Comparison of ENCODE assay signal across 22 cellular contexts in genomic region chr6:85436408-85436807, GRCh38. TPM values are rescaled to one million over a fixed set of nuclear protein-coding genes. Genes with fewer than 3 reads are reported as not detected.
DNase-seq lines count a peak whose midpoint lies in the region; ATAC-seq and TF ChIP-seq lines count a peak whose summit lies in the region.
"Had no signal": no experiment of that assay in that cellular context is flagged by ENCODE, and none has a peak within 500 bp of the region (broad histone marks: within the 10 kb centered on the region; RNA-seq: fewer than 3 reads in every experiment).

No MANE protein-coding gene starts in this region.

- POLR2A ChIA-PET in BJ (lab: Charles Lee): interaction anchor here (0.6 kb wide), 1 partner anchor 93 kb away, joined by 4 read pairs; no protein-coding TSS in a partner anchor
- POLR2A ChIA-PET in naive thymus-derived CD8-positive, alpha-beta T cell (lab: Charles Lee): no interaction called here

- peak overlapping the region in 1 of 10 donors; percentile 32 for H3K27ac Mint-ChIP-seq in naive thymus-derived CD8-positive, alpha-beta T cell
- H3K27ac Mint-ChIP-seq: B cell; immature natural killer cell; T-helper 2 cell treated with Interferon-gamma antibody and Interleukin-4, amounts not matched to agents 5 μg/mL and 100 μg/mL, for 36 hours had no signal

- no peak for TF ChIP-seq EP300 in sigmoid colon (IDR thresholded peaks at IDR 0.05)

- peaks cover 0 to 10% (median 4%) of the 10 kb centered on the region in 3 donors for H3K36me3 Mint-ChIP-seq in naive thymus-derived CD8-positive, alpha-beta T cell
- H3K36me3 Mint-ChIP-seq: brain had no signal

- H3K36me3 ChIP-seq in BJ (ENCODE audit: control insufficient read depth, insufficient read depth, low read length) (no peaks in the 10 kb centered on the region), RWPE2 (ENCODE audit: low read depth) (no peaks in the 10 kb centered on the region), sigmoid colon (no peaks in the 10 kb centered on the region)

- no peak; the same call in 2 of the 3 replicates for ATAC-seq in RWPE2 (ENCODE audit: low read depth)
- ATAC-seq in naive thymus-derived CD8-positive, alpha-beta T cell: no peak

- H3K27ac ChIP-seq in RWPE2 (ENCODE audit: poor library complexity, severe bottlenecking) (peak overlapping the region; percentile 4), sigmoid colon (peak overlapping the region in 3 of 4 donors; percentile 3 to 39 (median 34))
- H3K27ac ChIP-seq: HL-60 had no signal

- no peak for TF ChIP-seq POLR2A in sigmoid colon (IDR thresholded peaks at IDR 0.05)

- intact Hi-C loops in sigmoid colon (cut with DNase I): no loop called here

- H3K4me3 ChIP-seq in BJ (ENCODE audit: low read depth, low read length) (no peak overlapping the region), RWPE2 (ENCODE audit: severe bottlenecking) (no peak overlapping the region), fibroblast of the aortic adventitia (ENCODE audit: low read depth, low read length) (no peak overlapping the region), sigmoid colon (no peak overlapping the region)

- H3K4me1 ChIP-seq in RWPE2 (ENCODE audit: insufficient read depth, poor library complexity, severe bottlenecking) (peaks cover 6% of the 10 kb centered on the region), sigmoid colon (no peaks in the 10 kb centered on the region)

- H3K27me3 ChIP-seq in BJ (ENCODE audit: control insufficient read depth, insufficient read depth, low read length) (no peaks in the 10 kb centered on the region), RWPE2 (ENCODE audit: insufficient read depth, poor library complexity, severe bottlenecking) (no peaks in the 10 kb centered on the region), sigmoid colon (no peaks in the 10 kb centered on the region)

- no peaks in the 10 kb centered on the region for H3K27me3 Mint-ChIP-seq in naive thymus-derived CD8-positive, alpha-beta T cell
- H3K27me3 Mint-ChIP-seq: brain had no signal

- peaks cover 0 to 34% (median 10%) of the 10 kb centered on the region in 9 donors for H3K9me3 Mint-ChIP-seq in naive thymus-derived CD8-positive, alpha-beta T cell

- TF ChIP-seq CTCF in BJ (IDR thresholded peaks at IDR 0.05; ENCODE audit: insufficient read depth, low read depth, low read length): no peak
- TF ChIP-seq CTCF in RWPE2 (IDR thresholded peaks at IDR 0.05; ENCODE audit: poor library complexity, severe bottlenecking): no peak
- no peak for TF ChIP-seq CTCF in fibroblast of the aortic adventitia (IDR thresholded peaks at IDR 0.05; ENCODE audit: insufficient read depth, low read length)
- no peak for TF ChIP-seq CTCF in sigmoid colon (IDR thresholded peaks at IDR 0.05)

- no peak overlapping the region for H3K4me3 Mint-ChIP-seq in naive thymus-derived CD8-positive, alpha-beta T cell
- H3K4me3 Mint-ChIP-seq: B cell; immature natural killer cell; T-helper 2 cell treated with Interferon-gamma antibody and Interleukin-4, amounts not matched to agents 5 μg/mL and 100 μg/mL, for 36 hours had no signal

- peaks cover 0 to 3% (median 0%) of the 10 kb centered on the region in 4 donors for H3K4me1 Mint-ChIP-seq in naive thymus-derived CD8-positive, alpha-beta T cell
- H3K4me1 Mint-ChIP-seq: B cell, brain had no signal

- DNase-seq in BJ (ENCODE audit: low read depth) (peak; percentile 76), RWPE2 (ENCODE audit: low spot score) (no peak), fibroblast of the aortic adventitia (ENCODE audit: low read depth) (peak; percentile 87), sigmoid colon (no peak), CD1c-positive myeloid dendritic cell (ENCODE audit: extremely low spot score) (no peak), DMS153 treated with DMSO at 0.1 percent for 48 hours (lab: John Stamatoyannopoulos, UW; ENCODE audit: unreplicated experiment) (no peak), NCI-H2081 (lab: John Stamatoyannopoulos, UW) (no peak)
- DNase-seq in naive thymus-derived CD8-positive, alpha-beta T cell: no peak
- DNase-seq: activated CD4-positive, CD25-positive, alpha-beta regulatory T cell treated with anti-CD3 and anti-CD28 coated beads, Interleukin-2, amount 50 U/mL, for 72 hours; activated CD8-positive, alpha-beta memory T cell treated with anti-CD3 and anti-CD28 coated beads, Interleukin-2, amount 50 U/mL, for 4 hours; activated naive CD4-positive, alpha-beta T cell treated with Interleukin-2 at 50 U/mL for 16 hours; immature natural killer cell; KBM-7; NCI-H1417; NCI-H2227 treated with DMSO at 0.1 percent for 48 hours; occipital lobe; SHP77 treated with DMSO at 0.1 percent for 48 hours; stimulated activated naive CD4-positive, alpha-beta T cell treated with Interleukin-2 at 50 U/mL for 16 hours had no signal

- CTCF ChIA-PET in BJ (lab: Yijun Ruan, JAX): no interaction called here

- 79 to 81% methylated on average over 1 of the region's 1 CpG for WGBS in sigmoid colon, 2 donors

- H3K9me3 ChIP-seq in RWPE2 (ENCODE audit: severe bottlenecking) (no peaks in the 10 kb centered on the region), sigmoid colon (no peaks in the 10 kb centered on the region)

RNA-seq across cellular contexts. Expression of gene NT5E, which starts 13.5 kb away (rescaled TPM):
- 63.0 and 99.2 TPM in 2 replicates for polyA plus RNA-seq in BJ (2011; rRNA removed)
- polyA minus RNA-seq in BJ (2011; rRNA and poly(A)+ RNA removed): 46.0 and 54.4 TPM in 2 replicates
- total RNA-seq in fibroblast of the aortic adventitia (ENCODE audit: low replicate concordance): 67.2 and 418 TPM in 2 replicates
- total RNA-seq in sigmoid colon: 10 to 100 TPM; 21.7 to 70.3 (median 33.1) TPM
- 10 to 100 TPM in 2 of 3 donors, 1 to 10 TPM in 1; 4.6 to 19.2 (median 12.7) TPM for polyA plus RNA-seq in sigmoid colon
- 10 to 100 TPM; 56.5 to 57.3 TPM for total RNA-seq in naive thymus-derived CD8-positive, alpha-beta T cell
- polyA plus RNA-seq in naive thymus-derived CD8-positive, alpha-beta T cell: 100 to 1,000 TPM in 2 of 3 donors, 10 to 100 TPM in 1; 77.7 to 128 (median 103) TPM

Comparison
In these comparisons a context has a peak if more than half of its experiments do, and no peak if none do; other contexts are left out.
1. DNase-seq: peak in BJ (single experiment) and fibroblast of the aortic adventitia (single experiment); none in RWPE2 (single experiment), sigmoid colon (single experiment), CD1c-positive myeloid dendritic cell (single experiment), DMS153 treated with DMSO at 0.1 percent for 48 hours (single experiment), NCI-H2081 (0 of 2) and naive thymus-derived CD8-positive, alpha-beta T cell (0 of 10).